ENCODE assay signal across 1 cellular context in the genomic region with DNA sequence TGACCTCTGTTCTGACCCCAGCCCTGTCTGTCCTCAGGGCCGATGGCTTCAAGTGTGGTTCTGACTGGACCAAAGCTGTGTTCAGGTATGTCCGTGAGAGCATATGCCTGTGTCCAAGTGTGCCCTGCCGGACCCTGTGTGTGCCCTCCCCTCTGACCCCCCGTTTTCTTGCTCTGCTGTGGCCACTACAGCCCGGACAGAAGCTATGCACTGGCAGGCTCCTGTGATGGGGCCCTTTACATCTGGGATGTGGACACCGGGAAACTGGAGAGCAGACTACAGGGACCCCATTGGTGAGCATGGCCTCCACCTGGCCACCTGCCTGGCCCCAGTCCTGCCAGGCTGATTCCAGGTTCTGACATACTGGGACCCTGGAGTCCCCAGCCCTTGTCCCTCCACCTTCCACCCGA.
A peak's percentile ranks its signal among the peaks of the same experiment; 100 is the strongest.
TF ChIP-seq lines count a peak whose summit lies in the region.

No MANE protein-coding gene starts in this region.

TF ChIP-seq in HepG2, 621 proteins besides CTCF, POLR2A, EP300 and RAD21:
- TF ChIP-seq, protein P1, sequence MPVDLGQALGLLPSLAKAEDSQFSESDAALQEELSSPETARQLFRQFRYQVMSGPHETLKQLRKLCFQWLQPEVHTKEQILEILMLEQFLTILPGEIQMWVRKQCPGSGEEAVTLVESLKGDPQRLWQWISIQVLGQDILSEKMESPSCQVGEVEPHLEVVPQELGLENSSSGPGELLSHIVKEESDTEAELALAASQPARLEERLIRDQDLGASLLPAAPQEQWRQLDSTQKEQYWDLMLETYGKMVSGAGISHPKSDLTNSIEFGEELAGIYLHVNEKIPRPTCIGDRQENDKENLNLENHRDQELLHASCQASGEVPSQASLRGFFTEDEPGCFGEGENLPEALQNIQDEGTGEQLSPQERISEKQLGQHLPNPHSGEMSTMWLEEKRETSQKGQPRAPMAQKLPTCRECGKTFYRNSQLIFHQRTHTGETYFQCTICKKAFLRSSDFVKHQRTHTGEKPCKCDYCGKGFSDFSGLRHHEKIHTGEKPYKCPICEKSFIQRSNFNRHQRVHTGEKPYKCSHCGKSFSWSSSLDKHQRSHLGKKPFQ (CRISPR knock-in tag; IDR thresholded peaks at IDR 0.05; ENCODE audit: insufficient replicate concordance): no peak
- TF ChIP-seq ZNF3 (CRISPR knock-in tag; IDR thresholded peaks at IDR 0.05) (no peak), RFX3 (CRISPR knock-in tag; IDR thresholded peaks at IDR 0.05) (no peak), ZNF136 (CRISPR knock-in tag; IDR thresholded peaks at IDR 0.05; ENCODE audit: low read depth) (no peak), ZNF652 (CRISPR knock-in tag; IDR thresholded peaks at IDR 0.05; ENCODE audit: borderline replicate concordance, low read depth) (no peak), GABPB1 (CRISPR knock-in tag; IDR thresholded peaks at IDR 0.05) (no peak), ZIK1 (CRISPR knock-in tag; IDR thresholded peaks at IDR 0.05; ENCODE audit: borderline replicate concordance, low read depth) (no peak), ZNF878 (CRISPR knock-in tag; IDR thresholded peaks at IDR 0.05) (no peak), RBM22 (optimal IDR thresholded peaks at IDR 0.05; ENCODE audit: low read length) (peak; percentile 51), SIX4 (CRISPR knock-in tag; IDR thresholded peaks at IDR 0.05) (no peak), ZNF747 (CRISPR knock-in tag; IDR thresholded peaks at IDR 0.05; ENCODE audit: borderline replicate concordance) (no peak), JUNB (CRISPR knock-in tag; IDR thresholded peaks at IDR 0.05; ENCODE audit: borderline replicate concordance) (no peak), ZNF468 (CRISPR knock-in tag; IDR thresholded peaks at IDR 0.05) (no peak), ZNF644 (CRISPR knock-in tag; IDR thresholded peaks at IDR 0.05; ENCODE audit: low read depth) (no peak), ZNF672 (CRISPR knock-in tag; IDR thresholded peaks at IDR 0.05) (no peak), ZNF543 (CRISPR knock-in tag; IDR thresholded peaks at IDR 0.05) (0 out of 2 replicates have a peak, but pooled peaks have one; percentile 46), MBD4 (IDR thresholded peaks at IDR 0.05; ENCODE audit: borderline replicate concordance, low read length) (no peak), GTF3A (CRISPR knock-in tag; conservative IDR thresholded peaks at IDR 0.05) (0 out of 2 replicates have a peak, but pooled peaks have one; percentile 31), ZC3H4 (CRISPR knock-in tag; IDR thresholded peaks at IDR 0.05; ENCODE audit: borderline replicate concordance) (no peak), SP1 (IDR thresholded peaks at IDR 0.05) (no peak), SP1 (CRISPR knock-in tag; IDR thresholded peaks at IDR 0.05) (no peak), PLRG1 (conservative IDR thresholded peaks at IDR 0.05) (no peak)
- TF ChIP-seq, protein P2, sequence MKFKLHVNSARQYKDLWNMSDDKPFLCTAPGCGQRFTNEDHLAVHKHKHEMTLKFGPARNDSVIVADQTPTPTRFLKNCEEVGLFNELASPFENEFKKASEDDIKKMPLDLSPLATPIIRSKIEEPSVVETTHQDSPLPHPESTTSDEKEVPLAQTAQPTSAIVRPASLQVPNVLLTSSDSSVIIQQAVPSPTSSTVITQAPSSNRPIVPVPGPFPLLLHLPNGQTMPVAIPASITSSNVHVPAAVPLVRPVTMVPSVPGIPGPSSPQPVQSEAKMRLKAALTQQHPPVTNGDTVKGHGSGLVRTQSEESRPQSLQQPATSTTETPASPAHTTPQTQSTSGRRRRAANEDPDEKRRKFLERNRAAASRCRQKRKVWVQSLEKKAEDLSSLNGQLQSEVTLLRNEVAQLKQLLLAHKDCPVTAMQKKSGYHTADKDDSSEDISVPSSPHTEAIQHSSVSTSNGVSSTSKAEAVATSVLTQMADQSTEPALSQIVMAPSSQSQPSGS (CRISPR knock-in tag; IDR thresholded peaks at IDR 0.05): no peak
- TF ChIP-seq, protein P3, sequence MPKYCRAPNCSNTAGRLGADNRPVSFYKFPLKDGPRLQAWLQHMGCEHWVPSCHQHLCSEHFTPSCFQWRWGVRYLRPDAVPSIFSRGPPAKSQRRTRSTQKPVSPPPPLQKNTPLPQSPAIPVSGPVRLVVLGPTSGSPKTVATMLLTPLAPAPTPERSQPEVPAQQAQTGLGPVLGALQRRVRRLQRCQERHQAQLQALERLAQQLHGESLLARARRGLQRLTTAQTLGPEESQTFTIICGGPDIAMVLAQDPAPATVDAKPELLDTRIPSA (CRISPR knock-in tag; IDR thresholded peaks at IDR 0.05; ENCODE audit: borderline replicate concordance): no peak
- TF ChIP-seq, protein P4, sequence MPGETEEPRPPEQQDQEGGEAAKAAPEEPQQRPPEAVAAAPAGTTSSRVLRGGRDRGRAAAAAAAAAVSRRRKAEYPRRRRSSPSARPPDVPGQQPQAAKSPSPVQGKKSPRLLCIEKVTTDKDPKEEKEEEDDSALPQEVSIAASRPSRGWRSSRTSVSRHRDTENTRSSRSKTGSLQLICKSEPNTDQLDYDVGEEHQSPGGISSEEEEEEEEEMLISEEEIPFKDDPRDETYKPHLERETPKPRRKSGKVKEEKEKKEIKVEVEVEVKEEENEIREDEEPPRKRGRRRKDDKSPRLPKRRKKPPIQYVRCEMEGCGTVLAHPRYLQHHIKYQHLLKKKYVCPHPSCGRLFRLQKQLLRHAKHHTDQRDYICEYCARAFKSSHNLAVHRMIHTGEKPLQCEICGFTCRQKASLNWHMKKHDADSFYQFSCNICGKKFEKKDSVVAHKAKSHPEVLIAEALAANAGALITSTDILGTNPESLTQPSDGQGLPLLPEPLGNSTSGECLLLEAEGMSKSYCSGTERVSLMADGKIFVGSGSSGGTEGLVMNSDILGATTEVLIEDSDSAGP (CRISPR knock-in tag; IDR thresholded peaks at IDR 0.05; ENCODE audit: borderline replicate concordance): peak; percentile 17; the same call in 1 of the 2 replicates
- TF ChIP-seq, protein P5, sequence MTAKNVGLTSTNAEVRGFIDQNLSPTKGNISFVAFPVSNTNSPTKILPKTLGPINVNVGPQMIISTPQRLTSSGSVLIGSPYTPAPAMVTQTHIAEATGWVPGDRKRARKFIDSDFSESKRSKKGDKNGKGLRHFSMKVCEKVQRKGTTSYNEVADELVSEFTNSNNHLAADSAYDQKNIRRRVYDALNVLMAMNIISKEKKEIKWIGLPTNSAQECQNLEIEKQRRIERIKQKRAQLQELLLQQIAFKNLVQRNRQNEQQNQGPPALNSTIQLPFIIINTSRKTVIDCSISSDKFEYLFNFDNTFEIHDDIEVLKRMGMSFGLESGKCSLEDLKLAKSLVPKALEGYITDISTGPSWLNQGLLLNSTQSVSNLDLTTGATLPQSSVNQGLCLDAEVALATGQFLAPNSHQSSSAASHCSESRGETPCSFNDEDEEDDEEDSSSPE (CRISPR knock-in tag; IDR thresholded peaks at IDR 0.05): no peak
